In the genomic region with DNA sequence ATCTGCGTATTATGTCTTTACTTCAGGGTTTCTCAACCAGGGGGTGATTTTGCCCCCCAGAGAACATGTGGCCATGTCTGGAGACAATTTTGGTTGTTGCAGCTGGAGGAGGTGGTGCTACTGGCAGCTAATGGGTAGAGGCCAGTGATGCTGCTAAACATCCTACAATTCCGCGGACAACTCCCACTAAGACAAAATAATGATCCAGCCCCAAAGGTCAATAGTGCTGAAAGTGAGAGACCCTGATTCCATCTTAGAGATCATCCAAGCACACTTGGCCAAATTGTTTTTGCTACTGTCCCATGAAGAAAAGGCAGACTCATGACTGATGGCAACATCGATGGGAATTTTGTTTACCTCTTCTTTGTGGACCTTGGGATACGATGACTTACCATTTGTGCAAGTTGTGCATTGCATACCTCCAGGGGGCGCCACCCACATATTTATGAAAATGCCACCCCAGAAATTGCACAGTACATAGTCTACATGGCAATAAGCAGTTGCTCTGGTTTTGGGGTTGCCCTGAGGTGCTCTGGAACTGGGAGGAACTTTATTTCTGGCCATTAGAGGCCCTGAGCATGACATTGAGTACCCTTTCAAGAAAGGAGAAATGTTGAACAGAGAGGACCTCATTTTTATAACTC, we compare ENCODE assay signal across 8 cellular contexts.
DNase-seq lines count a peak whose midpoint lies in the region; ATAC-seq and TF ChIP-seq lines count a peak whose summit lies in the region.
"Not testable (repeated sequence)": the region's sequence is repeated elsewhere in the genome, so short reads cannot be mapped to it uniquely, and the experiment has no call there.

No MANE protein-coding gene starts in this region.

- H3K9ac ChIP-seq in liver (ENCODE audit: low read depth in 1 of 2, low read length in 2 of 2): not testable (repeated sequence)

- TF ChIP-seq POLR2A in NB4 (IDR thresholded peaks at IDR 0.05; ENCODE audit: extremely low read depth, insufficient read length): not testable (repeated sequence)

- H3K4me1 ChIP-seq in liver (ENCODE audit: control insufficient read depth in 4 of 4, insufficient read depth in 4 of 4, low read length in 3 of 4): not testable (repeated sequence)

- H3K27ac ChIP-seq in liver (ENCODE audit: low read depth in 1 of 2, low read length in 2 of 2): not testable (repeated sequence)

- not testable (repeated sequence) for H3K4me3 ChIP-seq in NB4 (ENCODE audit: low read depth, low read length); liver (ENCODE audit: low read depth in 1 of 3, low read length in 3 of 3)

- TF ChIP-seq RAD21 in liver (IDR thresholded peaks at IDR 0.05): peak; percentile 58 to 65

- 70% methylated on average over 4 of the region's 6 CpGs for WGBS in liver

- peak; percentile 11 for DNase-seq in EH (ENCODE audit: low read depth)
- DNase-seq in NB4 (ENCODE audit: low read depth): peak; percentile 45
- peak; percentile 13 for DNase-seq in T-helper 22 cell (ENCODE audit: low read depth)
- peak; percentile 36 for DNase-seq in activated T-cell treated with anti-CD3 and anti-CD28 coated beads for 48 hours (ENCODE audit: low read depth)
- DNase-seq in central memory CD8-positive, alpha-beta T cell (ENCODE audit: low spot score in 2 of 2): peak; percentile 25 to 27
- peak; percentile 19 to 44 for DNase-seq in stimulated activated CD4-positive, alpha-beta T cell treated with anti-CD3 and anti-CD28 coated beads, Interleukin-15, amount 100 ng/mL, for 48 hours (ENCODE audit: low read depth in 2 of 2)
- peak; percentile 45 to 51 for DNase-seq in stimulated activated naive CD8-positive, alpha-beta T cell treated with anti-CD3 and anti-CD28 coated beads, Interleukin-15, amount 100 ng/mL, for 72 hours

- H3K27ac Mint-ChIP-seq in central memory CD8-positive, alpha-beta T cell (ENCODE audit: low read depth); stimulated activated naive CD8-positive, alpha-beta T cell treated with anti-CD3 and anti-CD28 coated beads, Interleukin-15, amount 100 ng/mL, for 72 hours: not testable (repeated sequence)

- H3K27me3 Mint-ChIP-seq in central memory CD8-positive, alpha-beta T cell: peaks cover 31% of the 10 kb centered on the region
- H3K27me3 Mint-ChIP-seq in stimulated activated naive CD8-positive, alpha-beta T cell treated with anti-CD3 and anti-CD28 coated beads, Interleukin-15, amount 100 ng/mL, for 72 hours: peaks cover 30% of the 10 kb centered on the region

- H3K9me3 ChIP-seq in liver (ENCODE audit: control insufficient read depth in 4 of 4, low read length in 3 of 4): not testable (repeated sequence)

- not testable (repeated sequence) for H3K36me3 Mint-ChIP-seq in central memory CD8-positive, alpha-beta T cell (ENCODE audit: insufficient read depth)

- H3K27me3 ChIP-seq in liver (ENCODE audit: control insufficient read depth in 4 of 4, insufficient read depth in 4 of 4, low read length in 3 of 4): not testable (repeated sequence)

- H3K4me1 Mint-ChIP-seq in central memory CD8-positive, alpha-beta T cell; stimulated activated naive CD8-positive, alpha-beta T cell treated with anti-CD3 and anti-CD28 coated beads, Interleukin-15, amount 100 ng/mL, for 72 hours: not testable (repeated sequence)

- ATAC-seq in central memory CD8-positive, alpha-beta T cell (replicated peaks; ENCODE audit: extremely low read depth, poor library complexity, severe bottlenecking); stimulated activated naive CD8-positive, alpha-beta T cell treated with anti-CD3 and anti-CD28 coated beads, Interleukin-15, amount 100 ng/mL, for 72 hours: not testable (repeated sequence)

- not testable (repeated sequence) for H3K4me3 Mint-ChIP-seq in central memory CD8-positive, alpha-beta T cell; stimulated activated naive CD8-positive, alpha-beta T cell treated with anti-CD3 and anti-CD28 coated beads, Interleukin-15, amount 100 ng/mL, for 72 hours

- not testable (repeated sequence) for H3K36me3 ChIP-seq in liver (ENCODE audit: control insufficient read depth in 4 of 4, insufficient read depth in 3 of 4, low read depth in 1 of 4, low read length in 3 of 4)

- H3K9me3 Mint-ChIP-seq in central memory CD8-positive, alpha-beta T cell; stimulated activated naive CD8-positive, alpha-beta T cell treated with anti-CD3 and anti-CD28 coated beads, Interleukin-15, amount 100 ng/mL, for 72 hours: not testable (repeated sequence)

- peak; percentile 18 for TF ChIP-seq CTCF in NB4 (IDR thresholded peaks at IDR 0.05; ENCODE audit: low read depth, low read length)
- not testable (repeated sequence) for TF ChIP-seq CTCF in liver (IDR thresholded peaks at IDR 0.05; ENCODE audit: low read depth, low read length, missing input control)
